In genomic region chr3:177339220-177339703, GRCh38 we compare ENCODE assay signal across 8 cellular contexts.
A peak's percentile ranks its signal among the peaks of the same experiment; 100 is the strongest.
DNase-seq lines count a peak whose midpoint lies in the region; ATAC-seq and TF ChIP-seq lines count a peak whose summit lies in the region.
"Not testable (repeated sequence)": the region's sequence is repeated elsewhere in the genome, so short reads cannot be mapped to it uniquely, and the experiment has no call there.

No MANE protein-coding gene starts in this region.

- intact Hi-C loops in Panc1 (cut with micrococcal nuclease; ENCODE audit: unreplicated experiment), result loop anchor here (10.0 kb wide), 1 partner anchor 54 kb away; no protein-coding TSS in a partner anchor
- intact Hi-C loops in transverse colon (cut with DNase I; ENCODE audit: low total_unique reads), result not testable (repeated sequence)

- CTCF ChIA-PET in Panc1 (lab: Charles Lee), result not testable (repeated sequence)

- DNase-seq in Panc1 (ENCODE audit: low read depth, low spot score); chondrocyte (ENCODE audit: low spot score); naive thymus-derived CD8-positive, alpha-beta T cell; transverse colon: not testable (repeated sequence)
- DNase-seq in activated CD8-positive, alpha-beta memory T cell treated with anti-CD3 and anti-CD28 coated beads for 24 hours, result peak; percentile 40

- POLR2A ChIA-PET in Panc1 (lab: Charles Lee), result not testable (repeated sequence)
- POLR2A ChIA-PET in naive thymus-derived CD8-positive, alpha-beta T cell (lab: Charles Lee), result interaction anchor here (0.6 kb wide), 1 partner anchor 141 kb away, joined by 7 read pairs; no protein-coding TSS in a partner anchor

- peaks cover 89% of the 10 kb centered on the region for H3K4me1 Mint-ChIP-seq in chondrocyte (ENCODE audit: low read depth)
- peaks cover 5 to 48% (median 15%) of the 10 kb centered on the region in 4 donors for H3K4me1 Mint-ChIP-seq in naive thymus-derived CD8-positive, alpha-beta T cell

- not testable (repeated sequence) for H3K9me3 Mint-ChIP-seq in chondrocyte (ENCODE audit: low read depth); naive thymus-derived CD8-positive, alpha-beta T cell

- not testable (repeated sequence) for H3K36me3 Mint-ChIP-seq in chondrocyte (ENCODE audit: low read depth); naive thymus-derived CD8-positive, alpha-beta T cell

- peak overlapping the region; percentile 11; the same call in 1 of the 2 replicates for H3K4me3 ChIP-seq in DOHH2 (ENCODE audit: low read length)
- H3K4me3 ChIP-seq in Panc1 (ENCODE audit: low read depth in 2 of 2, low read length in 2 of 2); transverse colon: not testable (repeated sequence)

- not testable (repeated sequence) for H4K20me1 ChIP-seq in DOHH2 (ENCODE audit: control insufficient read depth, insufficient read depth, low read depth, low read length)

- H3F3A ChIP-seq in DOHH2 (ENCODE audit: control insufficient read depth, insufficient read depth), result not testable (repeated sequence)

- H3K27ac ChIP-seq in DOHH2 (ENCODE audit: low read depth, low read length), result not testable (repeated sequence)
- H3K27ac ChIP-seq in Panc1 (ENCODE audit: low read length), result peak overlapping the region; percentile 14; the same call in 1 of the 2 replicates
- H3K27ac ChIP-seq in transverse colon, result peak overlapping the region; percentile 73 to 84 (median 78)

- not testable (repeated sequence) for H3K4me3 Mint-ChIP-seq in chondrocyte (ENCODE audit: unreplicated experiment)
- H3K4me3 Mint-ChIP-seq in naive thymus-derived CD8-positive, alpha-beta T cell, result peak overlapping the region in 1 of 10 donors; percentile 1

- TF ChIP-seq CTCF in DOHH2 (IDR thresholded peaks at IDR 0.05; ENCODE audit: low read depth, low read length, poor library complexity, severe bottlenecking); Panc1 (IDR thresholded peaks at IDR 0.05); chondrocyte (IDR thresholded peaks at IDR 0.05); transverse colon (IDR thresholded peaks at IDR 0.05): not testable (repeated sequence)

- not testable (repeated sequence) for H3K27me3 ChIP-seq in DOHH2 (ENCODE audit: control insufficient read depth, low read length); Panc1 (ENCODE audit: control insufficient read depth, insufficient read depth, low read length); transverse colon

- WGBS in transverse colon (ENCODE audit: low coverage in 1 of 2), 2 donors, result 73 to 78% methylated on average over 3 of the region's 3 CpGs

- H3K27me3 Mint-ChIP-seq in chondrocyte (ENCODE audit: low read depth); naive thymus-derived CD8-positive, alpha-beta T cell: not testable (repeated sequence)

- in situ Hi-C loops in Panc1 (cut with HindIII; ENCODE audit: low pct_unique_long_range_greater_than_20kb, low sequenced_read_pairs); transverse colon (cut with MboI; ENCODE audit: low pct_ligation_motif_present in 1 of 4, low pct_unique_long_range_greater_than_20kb in 1 of 4, low sequenced_read_pairs in 3 of 4): not testable (repeated sequence)

- peak overlapping the region; percentile 41 for H3K4me2 ChIP-seq in DOHH2 (ENCODE audit: low read length)

- not testable (repeated sequence) for TF ChIP-seq EP300 in transverse colon (IDR thresholded peaks at IDR 0.05; ENCODE audit: low read depth)

- TF ChIP-seq POLR2A in transverse colon (IDR thresholded peaks at IDR 0.05), result not testable (repeated sequence)

- peak overlapping the region; percentile 65 for H3K27ac Mint-ChIP-seq in chondrocyte (ENCODE audit: unreplicated experiment)
- peak overlapping the region in 6 of 10 donors; percentile 21 to 74 (median 52) for H3K27ac Mint-ChIP-seq in naive thymus-derived CD8-positive, alpha-beta T cell

- BruUV-seq in Panc1 (replicated peaks; lab: Mats Ljungman, UMichigan), result not testable (repeated sequence)

- H3K4me1 ChIP-seq in DOHH2 (ENCODE audit: control insufficient read depth, low read length) (peaks cover 26% of the 10 kb centered on the region), transverse colon (peaks cover 21 to 81% (median 49%) of the 10 kb centered on the region in 4 donors)
- not testable (repeated sequence) for H3K4me1 ChIP-seq in Panc1 (ENCODE audit: control insufficient read depth, insufficient read depth, low read length)

- not testable (repeated sequence) for H3K36me3 ChIP-seq in DOHH2 (ENCODE audit: control insufficient read depth, low read length); Panc1 (ENCODE audit: control insufficient read depth, insufficient read depth, low read length); transverse colon

- H3K79me2 ChIP-seq in DOHH2 (ENCODE audit: control insufficient read depth, low read length), result not testable (repeated sequence)

- not testable (repeated sequence) for H3K9me3 ChIP-seq in DOHH2 (ENCODE audit: control insufficient read depth, insufficient read depth, low read length); Panc1 (ENCODE audit: control insufficient read depth, insufficient read depth, low read depth, low read length); transverse colon

- not testable (repeated sequence) for H3K9me2 ChIP-seq in DOHH2 (replicated peaks; ENCODE audit: control insufficient read depth, low read length)

- ATAC-seq in GM21723 (IDR thresholded peaks at IDR 0.05; ENCODE audit: unreplicated experiment), result peak; percentile 13
- ATAC-seq in HG03378 (IDR thresholded peaks at IDR 0.05; ENCODE audit: unreplicated experiment), result peak; percentile 8
- not testable (repeated sequence) for ATAC-seq in Panc1
- ATAC-seq in naive thymus-derived CD8-positive, alpha-beta T cell, result peak in 1 of 2 donors; percentile 48
